ENCODE assay signal across 8 cellular contexts in the genomic region with DNA sequence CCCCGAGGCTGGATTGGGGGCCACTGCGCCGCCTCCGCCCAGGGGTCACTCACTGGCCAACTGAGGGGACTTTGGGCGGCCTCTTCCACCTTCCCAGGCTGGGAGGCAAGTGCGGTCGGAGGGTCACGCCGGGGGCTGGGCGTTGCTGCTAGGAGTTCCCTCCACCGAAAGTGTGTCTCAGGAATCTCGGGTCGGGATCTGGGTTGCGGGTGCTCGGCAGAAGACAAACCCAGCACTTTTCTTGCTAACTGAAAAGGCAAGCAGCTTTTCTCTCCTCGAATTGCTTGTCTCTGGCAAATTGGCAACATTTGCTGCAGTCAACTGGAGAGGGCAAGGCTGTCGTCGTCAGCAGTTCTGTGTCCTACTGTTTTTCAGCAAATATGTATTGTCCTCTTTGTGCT. TPM values are rescaled to one million over a fixed set of nuclear protein-coding genes. Genes with fewer than 3 reads are reported as not detected.
DNase-seq lines count a peak whose midpoint lies in the region; ATAC-seq and TF ChIP-seq lines count a peak whose summit lies in the region.

No MANE protein-coding gene starts in this region.

- POLR2A ChIA-PET in AG04449 (lab: Yijun Ruan, JAX) (no interaction called here), WTC11 (lab: Charles Lee) (no interaction called here)

- H3K4me2 ChIP-seq in GM23248 (ENCODE audit: unreplicated experiment) (peak overlapping the region; percentile 87), trophoblast cell (ENCODE audit: low read length) (peak overlapping the region; percentile 99)

- H3K36me3 ChIP-seq in GM23248 (ENCODE audit: low read depth) = no peaks in the 10 kb centered on the region
- no peaks in the 10 kb centered on the region for H3K36me3 ChIP-seq in trophoblast cell (ENCODE audit: control insufficient read depth in 1 of 2, insufficient read depth in 2 of 2, low read length in 2 of 2)

- no peaks in the 10 kb centered on the region for H4K20me1 ChIP-seq in GM23248 (ENCODE audit: insufficient read depth)

- peak overlapping the region; percentile 54 for H3K14ac ChIP-seq in trophoblast cell (ENCODE audit: low read length)

- no peak overlapping the region for H3K4ac ChIP-seq in trophoblast cell (ENCODE audit: low read depth, low read length)

- H3K4me1 ChIP-seq in GM23248 (ENCODE audit: insufficient read depth) (peaks cover 8% of the 10 kb centered on the region), trophoblast cell (ENCODE audit: control insufficient read depth in 1 of 2, insufficient read depth in 2 of 2, low read length in 2 of 2) (peaks cover 3 to 7% of the 10 kb centered on the region in 2 experiments)

- H2AFZ ChIP-seq in GM23248 (peak overlapping the region; percentile 91), trophoblast cell (ENCODE audit: insufficient read depth, low read length, poor library complexity) (peak overlapping the region; percentile 83)

- no peak overlapping the region for H3K27ac Mint-ChIP-seq in WTC11

- ATAC-seq in WTC11 (peak; percentile 72), GM19455 (IDR thresholded peaks at IDR 0.05; ENCODE audit: unreplicated experiment) (no peak), GM19463 (IDR thresholded peaks at IDR 0.05; ENCODE audit: unreplicated experiment) (no peak), GM21515 (IDR thresholded peaks at IDR 0.05; ENCODE audit: unreplicated experiment) (no peak)

- H2AK5ac ChIP-seq in trophoblast cell (ENCODE audit: low read length) = no peak overlapping the region

- H3K27me3 ChIP-seq in GM23248 (replicated peaks; ENCODE audit: insufficient read depth) = no peaks in the 10 kb centered on the region
- peaks cover 23% of the 10 kb centered on the region for H3K27me3 ChIP-seq in trophoblast cell (ENCODE audit: insufficient read depth, low read length)

- no peaks in the 10 kb centered on the region for H3K36me3 Mint-ChIP-seq in WTC11

- peak overlapping the region; percentile 41 for H2BK120ac ChIP-seq in trophoblast cell (ENCODE audit: insufficient read depth, low read length, poor library complexity)

- peaks cover 93% of the 10 kb centered on the region for H3K27me3 Mint-ChIP-seq in WTC11 (ENCODE audit: low read depth)

- peak overlapping the region; percentile 27 for H2BK12ac ChIP-seq in trophoblast cell (ENCODE audit: low read length)

- CTCF ChIA-PET in AG04449 (lab: Yijun Ruan, JAX) = interaction anchor here (0.6 kb wide), 1 partner anchor 9 kb away, joined by 3 read pairs; no protein-coding TSS in a partner anchor
- CTCF ChIA-PET in WTC11 (lab: Charles Lee) = interaction anchor here (1.4 kb wide), 1 partner anchor 51 kb away, joined by 6 read pairs; no protein-coding TSS in a partner anchor

- H4K91ac ChIP-seq in trophoblast cell (ENCODE audit: low read depth, low read length) = peak overlapping the region; percentile 38

- peak overlapping the region; percentile 69 for H3K9ac ChIP-seq in GM23248
- peak overlapping the region; percentile 47 for H3K9ac ChIP-seq in trophoblast cell (ENCODE audit: low read length)

- TF ChIP-seq CTCF in AG04449 (IDR thresholded peaks at IDR 0.05; ENCODE audit: insufficient read depth, low read length, missing control alignments) (no peak), WTC11 (IDR thresholded peaks at IDR 0.05) (no peak), fibroblast of villous mesenchyme (IDR thresholded peaks at IDR 0.05; ENCODE audit: insufficient read depth, low read depth, low read length) (no peak)

- DNase-seq in AG04449 (ENCODE audit: low read depth, low spot score) = no peak
- peak; percentile 60 for DNase-seq in GM23248
- peak; percentile 50 for DNase-seq in WTC11 (ENCODE audit: low spot score)
- peak; percentile 51 for DNase-seq in fibroblast of villous mesenchyme (ENCODE audit: low read depth)
- DNase-seq in trophoblast cell = peak; percentile 66 to 70

- peak overlapping the region; percentile 76 for H4K8ac ChIP-seq in trophoblast cell (ENCODE audit: low read depth, low read length)

- H3K4me3 Mint-ChIP-seq in WTC11 = peak overlapping the region; percentile 79

- H3K9me3 Mint-ChIP-seq in WTC11 = no peaks in the 10 kb centered on the region

- H3K9me3 ChIP-seq in GM23248 (ENCODE audit: low read depth) (no peaks in the 10 kb centered on the region), trophoblast cell (ENCODE audit: insufficient read depth, low read depth, low read length) (no peaks in the 10 kb centered on the region)

- H3K79me2 ChIP-seq in GM23248 (ENCODE audit: insufficient read depth) (no peaks in the 10 kb centered on the region), trophoblast cell (ENCODE audit: control insufficient read depth, insufficient read depth, low read length, poor library complexity) (peaks cover 2% of the 10 kb centered on the region)

- H4K12ac ChIP-seq in trophoblast cell (ENCODE audit: low read depth, low read length) = peak overlapping the region; percentile 66

- H3F3A ChIP-seq in GM23248 (ENCODE audit: insufficient read depth) = peaks cover 9% of the 10 kb centered on the region; the same call in 1 of the 2 replicates

- H3K27ac ChIP-seq in GM23248 (no peak overlapping the region), trophoblast cell (ENCODE audit: low read depth, low read length) (no peak overlapping the region)

- H3K23ac ChIP-seq in trophoblast cell (ENCODE audit: low read length) = no peak overlapping the region

- peaks cover 9% of the 10 kb centered on the region for H3K4me1 Mint-ChIP-seq in WTC11

- peak overlapping the region; percentile 67 for H3K4me3 ChIP-seq in AG04449 (ENCODE audit: low read depth, low read length)
- peak overlapping the region; percentile 84 for H3K4me3 ChIP-seq in GM23248
- H3K4me3 ChIP-seq in fibroblast of villous mesenchyme (ENCODE audit: low read depth, low read length) = peak overlapping the region; percentile 77
- H3K4me3 ChIP-seq in trophoblast cell (ENCODE audit: low read depth, low read length) = peak overlapping the region; percentile 76

- peaks cover 3% of the 10 kb centered on the region for H3K79me1 ChIP-seq in trophoblast cell (ENCODE audit: low read length)

- no peak overlapping the region for H2BK5ac ChIP-seq in trophoblast cell (ENCODE audit: low read depth, low read length, poor library complexity)

- H3K9me2 ChIP-seq in GM23248 (ENCODE audit: insufficient read depth) = no peaks in the 10 kb centered on the region

- 4% methylated on average over 16 to 18 of the region's 18 CpGs for WGBS in GM23248 (ENCODE audit: low coverage in 1 of 2, low lambda C conversion rate in 2 of 2, missing lambda C conversion rate in 2 of 2), 2 experiments
- WGBS in trophoblast cell (ENCODE audit: extremely low coverage, insufficient coverage, insufficient read length) = no CpG with 5 or more reads among the region's 18 CpGs

- in situ Hi-C loops in GM23248 (cut with MboI) = no loop called here

- peak overlapping the region; percentile 73 for H3K18ac ChIP-seq in trophoblast cell (ENCODE audit: low read length)

TF ChIP-seq in WTC11, 78 proteins besides CTCF, POLR2A, EP300 and RAD21 (continues in another document):
- TF ChIP-seq RORB (CRISPR knock-in tag; IDR thresholded peaks at IDR 0.05) (no peak), SMAD4 (CRISPR knock-in tag; IDR thresholded peaks at IDR 0.05) (no peak), KAT7 (CRISPR knock-in tag; IDR thresholded peaks at IDR 0.05; ENCODE audit: borderline replicate concordance) (no peak)
- TF ChIP-seq, protein P1, sequence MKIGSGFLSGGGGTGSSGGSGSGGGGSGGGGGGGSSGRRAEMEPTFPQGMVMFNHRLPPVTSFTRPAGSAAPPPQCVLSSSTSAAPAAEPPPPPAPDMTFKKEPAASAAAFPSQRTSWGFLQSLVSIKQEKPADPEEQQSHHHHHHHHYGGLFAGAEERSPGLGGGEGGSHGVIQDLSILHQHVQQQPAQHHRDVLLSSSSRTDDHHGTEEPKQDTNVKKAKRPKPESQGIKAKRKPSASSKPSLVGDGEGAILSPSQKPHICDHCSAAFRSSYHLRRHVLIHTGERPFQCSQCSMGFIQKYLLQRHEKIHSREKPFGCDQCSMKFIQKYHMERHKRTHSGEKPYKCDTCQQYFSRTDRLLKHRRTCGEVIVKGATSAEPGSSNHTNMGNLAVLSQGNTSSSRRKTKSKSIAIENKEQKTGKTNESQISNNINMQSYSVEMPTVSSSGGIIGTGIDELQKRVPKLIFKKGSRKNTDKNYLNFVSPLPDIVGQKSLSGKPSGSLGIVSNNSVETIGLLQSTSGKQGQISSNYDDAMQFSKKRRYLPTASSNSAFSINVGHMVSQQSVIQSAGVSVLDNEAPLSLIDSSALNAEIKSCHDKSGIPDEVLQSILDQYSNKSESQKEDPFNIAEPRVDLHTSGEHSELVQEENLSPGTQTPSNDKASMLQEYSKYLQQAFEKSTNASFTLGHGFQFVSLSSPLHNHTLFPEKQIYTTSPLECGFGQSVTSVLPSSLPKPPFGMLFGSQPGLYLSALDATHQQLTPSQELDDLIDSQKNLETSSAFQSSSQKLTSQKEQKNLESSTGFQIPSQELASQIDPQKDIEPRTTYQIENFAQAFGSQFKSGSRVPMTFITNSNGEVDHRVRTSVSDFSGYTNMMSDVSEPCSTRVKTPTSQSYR (CRISPR knock-in tag; IDR thresholded peaks at IDR 0.05) = no peak

RNA-seq across cellular contexts. Expression of gene SLC30A4, which starts 0.4 kb away (rescaled TPM):
- total RNA-seq in GM23248 (2014; rRNA removed; shearing (Covaris generic)) = 6.5 and 7.8 TPM in 2 replicates
- 6.3 and 6.4 TPM in 2 replicates for polyA plus RNA-seq in GM23248 (2016; fragmentation: Nextera tagmentation; extraction: Ambion mirVana)
- total RNA-seq in WTC11 (2021) (0.04 to 0.05 TPM in 2 of 3 replicates, not detected in the other), fibroblast of villous mesenchyme (11.9 and 16.0 TPM in 2 replicates)
- 0.36 and 0.42 TPM in 2 replicates for polyA plus RNA-seq in trophoblast cell (2013)
